2 cellular contexts compared by ENCODE assay signal in the genomic region with DNA sequence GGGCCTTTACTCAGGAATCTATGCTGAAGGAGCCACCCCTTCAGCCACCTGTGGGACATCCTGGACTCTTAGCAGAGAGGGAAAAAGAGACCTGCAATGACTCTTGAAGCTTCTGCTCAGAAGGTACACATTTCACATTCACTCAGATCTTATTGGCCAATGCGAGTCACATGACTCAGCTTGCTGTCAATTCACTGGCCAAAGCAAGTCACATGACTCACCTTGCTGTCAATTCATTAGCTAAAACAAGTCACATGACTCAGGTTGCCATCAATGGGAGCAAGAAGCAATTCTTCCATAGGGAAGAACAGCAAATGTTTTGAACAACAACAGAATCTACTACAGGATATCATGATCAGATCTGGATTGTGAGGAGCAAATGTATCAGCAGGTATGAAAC.
A peak's percentile ranks its signal among the peaks of the same experiment; 100 is the strongest.
TF ChIP-seq lines count a peak whose summit lies in the region.

No MANE protein-coding gene starts in this region.

TF ChIP-seq in HepG2, 621 proteins besides CTCF, POLR2A, EP300 and RAD21 (continued from another document and continues in another):
- TF ChIP-seq, protein P1, sequence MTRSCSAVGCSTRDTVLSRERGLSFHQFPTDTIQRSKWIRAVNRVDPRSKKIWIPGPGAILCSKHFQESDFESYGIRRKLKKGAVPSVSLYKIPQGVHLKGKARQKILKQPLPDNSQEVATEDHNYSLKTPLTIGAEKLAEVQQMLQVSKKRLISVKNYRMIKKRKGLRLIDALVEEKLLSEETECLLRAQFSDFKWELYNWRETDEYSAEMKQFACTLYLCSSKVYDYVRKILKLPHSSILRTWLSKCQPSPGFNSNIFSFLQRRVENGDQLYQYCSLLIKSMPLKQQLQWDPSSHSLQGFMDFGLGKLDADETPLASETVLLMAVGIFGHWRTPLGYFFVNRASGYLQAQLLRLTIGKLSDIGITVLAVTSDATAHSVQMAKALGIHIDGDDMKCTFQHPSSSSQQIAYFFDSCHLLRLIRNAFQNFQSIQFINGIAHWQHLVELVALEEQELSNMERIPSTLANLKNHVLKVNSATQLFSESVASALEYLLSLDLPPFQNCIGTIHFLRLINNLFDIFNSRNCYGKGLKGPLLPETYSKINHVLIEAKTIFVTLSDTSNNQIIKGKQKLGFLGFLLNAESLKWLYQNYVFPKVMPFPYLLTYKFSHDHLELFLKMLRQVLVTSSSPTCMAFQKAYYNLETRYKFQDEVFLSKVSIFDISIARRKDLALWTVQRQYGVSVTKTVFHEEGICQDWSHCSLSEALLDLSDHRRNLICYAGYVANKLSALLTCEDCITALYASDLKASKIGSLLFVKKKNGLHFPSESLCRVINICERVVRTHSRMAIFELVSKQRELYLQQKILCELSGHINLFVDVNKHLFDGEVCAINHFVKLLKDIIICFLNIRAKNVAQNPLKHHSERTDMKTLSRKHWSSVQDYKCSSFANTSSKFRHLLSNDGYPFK (CRISPR knock-in tag; IDR thresholded peaks at IDR 0.05; ENCODE audit: borderline replicate concordance) = no peak
- peak; percentile 88 for TF ChIP-seq USF2 (IDR thresholded peaks at IDR 0.05; ENCODE audit: low read depth, low read length)
- no peak for TF ChIP-seq USF2 (CRISPR knock-in tag; IDR thresholded peaks at IDR 0.05; ENCODE audit: borderline replicate concordance)
- TF ChIP-seq ZNF484 (CRISPR knock-in tag; IDR thresholded peaks at IDR 0.05; ENCODE audit: borderline replicate concordance, low read depth) = no peak
- peak; percentile 51 for TF ChIP-seq NFYB (CRISPR knock-in tag; IDR thresholded peaks at IDR 0.05)
- TF ChIP-seq FOSL1 (CRISPR knock-in tag; IDR thresholded peaks at IDR 0.05; ENCODE audit: borderline replicate concordance) = no peak
- no peak for TF ChIP-seq MATR3 (CRISPR knock-in tag; IDR thresholded peaks at IDR 0.05)
- TF ChIP-seq ZC3H13 (CRISPR knock-in tag; IDR thresholded peaks at IDR 0.05) = no peak
- TF ChIP-seq HMG20B (CRISPR knock-in tag; conservative IDR thresholded peaks at IDR 0.05) = no peak
- TF ChIP-seq ZNF24 (IDR thresholded peaks at IDR 0.05) = no peak
- TF ChIP-seq NFYC (CRISPR knock-in tag; IDR thresholded peaks at IDR 0.05) = peak; percentile 51; the same call in 1 of the 2 replicates
- no peak for TF ChIP-seq JUND (CRISPR knock-in tag; IDR thresholded peaks at IDR 0.05)
- no peak for TF ChIP-seq SMARCE1 (IDR thresholded peaks at IDR 0.05; ENCODE audit: borderline replicate concordance)
- TF ChIP-seq, protein P2, sequence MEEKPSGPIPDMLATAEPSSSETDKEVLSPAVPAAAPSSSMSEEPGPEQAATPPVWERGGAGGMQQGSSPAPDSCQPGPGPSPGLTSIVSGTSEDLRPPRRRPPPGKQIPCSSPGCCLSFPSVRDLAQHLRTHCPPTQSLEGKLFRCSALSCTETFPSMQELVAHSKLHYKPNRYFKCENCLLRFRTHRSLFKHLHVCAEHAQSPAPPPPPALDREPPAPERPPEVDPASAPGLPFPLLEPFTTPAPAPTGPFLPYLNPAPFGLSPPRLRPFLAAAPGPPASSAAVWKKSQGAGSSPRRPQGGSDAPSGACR (CRISPR knock-in tag; IDR thresholded peaks at IDR 0.05) = no peak
- TF ChIP-seq ATF6 (CRISPR knock-in tag; conservative IDR thresholded peaks at IDR 0.05) = no peak
- TF ChIP-seq ZNF703 (CRISPR knock-in tag; IDR thresholded peaks at IDR 0.05; ENCODE audit: borderline replicate concordance) = no peak
- TF ChIP-seq, protein P3, sequence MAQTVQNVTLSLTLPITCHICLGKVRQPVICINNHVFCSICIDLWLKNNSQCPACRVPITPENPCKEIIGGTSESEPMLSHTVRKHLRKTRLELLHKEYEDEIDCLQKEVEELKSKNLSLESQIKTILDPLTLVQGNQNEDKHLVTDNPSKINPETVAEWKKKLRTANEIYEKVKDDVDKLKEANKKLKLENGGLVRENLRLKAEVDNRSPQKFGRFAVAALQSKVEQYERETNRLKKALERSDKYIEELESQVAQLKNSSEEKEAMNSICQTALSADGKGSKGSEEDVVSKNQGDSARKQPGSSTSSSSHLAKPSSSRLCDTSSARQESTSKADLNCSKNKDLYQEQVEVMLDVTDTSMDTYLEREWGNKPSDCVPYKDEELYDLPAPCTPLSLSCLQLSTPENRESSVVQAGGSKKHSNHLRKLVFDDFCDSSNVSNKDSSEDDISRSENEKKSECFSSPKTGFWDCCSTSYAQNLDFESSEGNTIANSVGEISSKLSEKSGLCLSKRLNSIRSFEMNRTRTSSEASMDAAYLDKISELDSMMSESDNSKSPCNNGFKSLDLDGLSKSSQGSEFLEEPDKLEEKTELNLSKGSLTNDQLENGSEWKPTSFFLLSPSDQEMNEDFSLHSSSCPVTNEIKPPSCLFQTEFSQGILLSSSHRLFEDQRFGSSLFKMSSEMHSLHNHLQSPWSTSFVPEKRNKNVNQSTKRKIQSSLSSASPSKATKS (CRISPR knock-in tag; IDR thresholded peaks at IDR 0.05) = no peak
- no peak for TF ChIP-seq ZNF724P (CRISPR knock-in tag; IDR thresholded peaks at IDR 0.05; ENCODE audit: borderline replicate concordance)
- TF ChIP-seq ZFP36L1 (CRISPR knock-in tag; IDR thresholded peaks at IDR 0.05) = no peak
- TF ChIP-seq KLF9 (CRISPR knock-in tag; IDR thresholded peaks at IDR 0.05; ENCODE audit: low read depth) = no peak
- TF ChIP-seq SMAD9 (CRISPR knock-in tag; IDR thresholded peaks at IDR 0.05) = no peak

TF ChIP-seq in GM12878, 131 proteins besides CTCF, POLR2A, EP300 and RAD21 (continued from another document):
- no peak for TF ChIP-seq POU2F2 (IDR thresholded peaks at IDR 0.05; ENCODE audit: borderline replicate concordance, low read depth, low read length)
- no peak for TF ChIP-seq GABPA (IDR thresholded peaks at IDR 0.05; ENCODE audit: low read depth)
- no peak for TF ChIP-seq STAT1 (conservative IDR thresholded peaks at IDR 0.05)
- TF ChIP-seq RAD51 (IDR thresholded peaks at IDR 0.05) = peak; percentile 62; the same call in 1 of the 2 replicates
- TF ChIP-seq TBL1XR1 (IDR thresholded peaks at IDR 0.05; ENCODE audit: low read depth, low read length) = no peak
- no peak for TF ChIP-seq BCL3 (IDR thresholded peaks at IDR 0.05; ENCODE audit: borderline replicate concordance, insufficient read depth, low read depth, low read length, poor library complexity, severe bottlenecking)
